In the genomic region with DNA sequence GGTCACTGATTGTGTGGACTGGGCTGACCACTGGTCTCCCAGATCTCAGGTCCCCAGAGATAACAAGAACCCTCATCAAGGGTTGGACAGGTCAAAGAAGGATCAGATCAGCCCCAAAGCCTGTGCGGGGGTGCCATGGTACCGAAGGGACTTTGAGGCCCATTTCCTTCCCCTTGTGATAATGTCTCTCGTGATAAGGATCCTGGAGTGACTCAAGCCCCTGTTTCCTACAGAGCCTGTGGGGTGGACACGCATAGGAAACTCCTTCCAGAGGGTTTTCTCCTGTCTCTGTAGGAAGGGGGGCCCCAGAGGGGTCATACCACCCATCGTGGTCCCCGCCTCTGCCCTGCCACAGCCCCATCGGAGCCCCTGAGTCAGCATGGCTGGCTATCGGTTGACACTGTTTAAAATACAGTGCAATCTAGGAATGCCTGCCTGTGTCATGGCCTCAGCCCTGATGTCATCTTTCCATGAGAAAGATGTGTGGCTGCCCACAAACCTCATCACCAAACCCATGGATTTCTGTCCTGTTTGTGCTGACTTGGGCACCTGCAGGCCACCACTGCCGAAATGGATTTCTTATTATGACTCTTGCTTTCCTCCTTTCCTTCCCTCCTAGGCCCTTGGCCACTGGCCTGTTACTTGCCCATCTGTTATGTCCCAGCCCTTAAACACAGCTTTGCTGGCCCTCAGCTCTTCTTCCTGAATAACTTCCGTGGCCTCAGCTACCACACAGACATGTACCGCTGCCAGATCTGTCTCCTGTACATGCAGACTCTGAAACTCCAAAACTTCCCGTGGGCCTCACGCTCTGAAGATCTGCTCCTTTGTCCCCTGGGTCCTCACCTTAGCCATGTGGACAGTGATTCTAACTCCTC, we compare ENCODE assay signal across 13 cellular contexts. TPM values are rescaled to one million over a fixed set of nuclear protein-coding genes. Genes with fewer than 3 reads are reported as not detected.
A peak's percentile ranks its signal among the peaks of the same experiment; 100 is the strongest.
DNase-seq lines count a peak whose midpoint lies in the region; ATAC-seq and TF ChIP-seq lines count a peak whose summit lies in the region.
"Had no signal": no experiment of that assay in that cellular context is flagged by ENCODE, and none has a peak within 500 bp of the region (broad histone marks: within the 10 kb centered on the region; RNA-seq: fewer than 3 reads in every experiment).

No MANE protein-coding gene starts in this region.

- TF ChIP-seq CTCF in fibroblast of villous mesenchyme (IDR thresholded peaks at IDR 0.05; ENCODE audit: insufficient read depth, low read depth, low read length): no peak

- no peaks in the 10 kb centered on the region for H3K9me3 Mint-ChIP-seq in stimulated activated memory B cell treated with anti-CD40 and anti-IgM and Interleukin-4, amounts not matched to agents 10 μg/mL and 1 μg/mL and 100 μg/mL, for 72 hours

- no peak for ATAC-seq in stimulated activated memory B cell treated with anti-CD40 and anti-IgM and Interleukin-4, amounts not matched to agents 10 μg/mL and 1 μg/mL and 100 μg/mL, for 72 hours
- ATAC-seq in GM18511 (IDR thresholded peaks at IDR 0.05; ENCODE audit: unreplicated experiment): no peak
- no peak for ATAC-seq in HG02852 (IDR thresholded peaks at IDR 0.05; ENCODE audit: unreplicated experiment)

- H3K27ac Mint-ChIP-seq in stimulated activated memory B cell treated with anti-CD40 and anti-IgM and Interleukin-4, amounts not matched to agents 10 μg/mL and 1 μg/mL and 100 μg/mL, for 72 hours: peak overlapping the region; percentile 33

- no peak overlapping the region for H3K4me3 ChIP-seq in fibroblast of villous mesenchyme (ENCODE audit: low read depth, low read length)
- H3K4me3 ChIP-seq: adrenal gland, esophagus muscularis mucosa had no signal

- H3K36me3 Mint-ChIP-seq in stimulated activated memory B cell treated with anti-CD40 and anti-IgM and Interleukin-4, amounts not matched to agents 10 μg/mL and 1 μg/mL and 100 μg/mL, for 72 hours: peaks cover 8% of the 10 kb centered on the region

- no peaks in the 10 kb centered on the region for H3K27me3 Mint-ChIP-seq in stimulated activated memory B cell treated with anti-CD40 and anti-IgM and Interleukin-4, amounts not matched to agents 10 μg/mL and 1 μg/mL and 100 μg/mL, for 72 hours

- H3K4me1 Mint-ChIP-seq in stimulated activated memory B cell treated with anti-CD40 and anti-IgM and Interleukin-4, amounts not matched to agents 10 μg/mL and 1 μg/mL and 100 μg/mL, for 72 hours: peaks cover 72% of the 10 kb centered on the region

- peak; percentile 81 for DNase-seq in activated effector memory CD4-positive, alpha-beta T cell treated with anti-CD3 and anti-CD28 coated beads, Interleukin-2, amount 50 U/mL, for 16 hours
- DNase-seq in activated effector memory CD4-positive, alpha-beta T cell treated with Interleukin-2 at 50 U/mL for 16 hours: no peak
- peak; percentile 43 to 55 for DNase-seq in activated CD4-positive, alpha-beta T cell treated with anti-CD3 and anti-CD28 coated beads, Interleukin-2, amount 50 U/mL, for 4 hours
- DNase-seq in fibroblast of villous mesenchyme (ENCODE audit: low read depth) (peak; percentile 5), dedifferentiated amniotic fluid mesenchymal stem cell (ENCODE audit: extremely low spot score) (no peak)
- DNase-seq: adrenal gland, NCI-H446 treated with DMSO at 0.1 percent for 48 hours, retina had no signal

- no peak overlapping the region for H3K4me3 Mint-ChIP-seq in stimulated activated memory B cell treated with anti-CD40 and anti-IgM and Interleukin-4, amounts not matched to agents 10 μg/mL and 1 μg/mL and 100 μg/mL, for 72 hours

RNA-seq across cellular contexts. Expression of a gene that starts 2.9 kb away (rescaled TPM):
- total RNA-seq in fibroblast of villous mesenchyme: 0.43 TPM in 1 of 2 replicates, not detected in the other
- total RNA-seq: esophagus muscularis mucosa, liver had no signal

RNA-seq across cellular contexts. Expression of a gene that starts 10.2 kb away (rescaled TPM):
- not detected in 2 replicates for total RNA-seq in fibroblast of villous mesenchyme
- total RNA-seq: adrenal gland, esophagus muscularis mucosa, liver had no signal

RNA-seq across cellular contexts. Expression of a gene that starts 59.2 kb away (rescaled TPM):
- 0.43 TPM in 1 of 2 replicates, not detected in the other for total RNA-seq in fibroblast of villous mesenchyme

Comparison
In these comparisons a context has a peak if more than half of its experiments do, and no peak if none do; other contexts are left out.
1. DNase-seq: peak in activated effector memory CD4-positive, alpha-beta T cell treated with anti-CD3 and anti-CD28 coated beads, Interleukin-2, amount 50 U/mL, for 16 hours (single experiment), activated CD4-positive, alpha-beta T cell treated with anti-CD3 and anti-CD28 coated beads, Interleukin-2, amount 50 U/mL, for 4 hours (2 of 2) and fibroblast of villous mesenchyme (single experiment); none in activated effector memory CD4-positive, alpha-beta T cell treated with Interleukin-2 at 50 U/mL for 16 hours (single experiment) and dedifferentiated amniotic fluid mesenchymal stem cell (single experiment).